In the genomic region with DNA sequence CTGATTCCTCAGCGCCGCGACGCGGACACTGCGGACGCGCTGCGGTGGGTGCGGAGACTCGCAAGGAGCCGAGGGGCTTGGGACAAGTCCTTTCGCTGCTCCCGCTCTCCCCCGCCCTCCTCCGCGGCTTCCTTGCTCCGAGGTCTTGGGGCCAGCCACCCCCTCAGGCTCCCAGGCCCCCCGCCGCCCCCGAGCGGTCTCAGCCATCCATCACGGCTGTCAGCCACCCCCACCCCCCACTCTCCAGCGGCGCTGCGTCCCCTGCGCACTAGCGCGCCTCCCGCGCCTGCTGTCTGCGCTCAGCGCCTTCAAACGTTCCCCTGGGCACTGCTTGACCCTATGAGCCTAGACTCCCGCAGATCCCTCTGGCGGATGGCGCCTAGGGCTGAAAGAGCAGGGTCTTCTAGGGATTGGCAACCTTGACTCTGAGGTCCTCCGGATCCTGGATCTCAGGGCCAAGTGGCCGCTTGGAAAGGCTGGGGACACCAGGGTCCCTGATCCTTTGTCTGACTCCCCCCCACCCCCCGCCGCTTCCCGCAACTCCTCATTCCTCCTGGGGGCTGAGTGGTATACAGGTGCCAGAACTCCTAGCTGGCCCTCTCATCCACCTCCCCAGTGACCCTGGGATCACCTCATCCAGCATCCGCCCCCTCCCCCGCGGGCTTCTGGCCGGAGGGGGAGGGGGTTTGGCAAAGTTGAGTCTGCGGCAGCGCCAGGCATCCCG, we compare ENCODE assay signal across 14 cellular contexts. TPM values are rescaled to one million over a fixed set of nuclear protein-coding genes. Genes with fewer than 3 reads are reported as not detected.
DNase-seq lines count a peak whose midpoint lies in the region; TF ChIP-seq lines count a peak whose summit lies in the region.
"Had no signal": no experiment of that assay in that cellular context is flagged by ENCODE, and none has a peak within 500 bp of the region (broad histone marks: within the 10 kb centered on the region; RNA-seq: fewer than 3 reads in every experiment).

No MANE protein-coding gene starts in this region.

- H3K9me2 ChIP-seq in hepatocyte (replicated peaks; ENCODE audit: insufficient read depth), result no peaks in the 10 kb centered on the region

- H3K4ac ChIP-seq in neuronal stem cell (ENCODE audit: low read length), result no peak overlapping the region

- H2BK12ac ChIP-seq in neuronal stem cell (ENCODE audit: low read length), result no peak overlapping the region

- H3K36me3 ChIP-seq in H7 (replicated peaks; ENCODE audit: control insufficient read depth, insufficient read depth, low read length) (no peaks in the 10 kb centered on the region), neuronal stem cell (replicated peaks in 1 of 2; ENCODE audit: control insufficient read depth in 2 of 2, insufficient read depth in 2 of 2, low read length in 2 of 2) (no peaks in the 10 kb centered on the region), hepatocyte (replicated peaks; ENCODE audit: insufficient read depth, low read depth) (no peaks in the 10 kb centered on the region)

- DNase-seq in NCI-H748 (lab: John Stamatoyannopoulos, UW; ENCODE audit: unreplicated experiment), result peak; percentile 7
- DNase-seq in NCI-H748 treated with DMSO at 0.1 percent for 48 hours (lab: John Stamatoyannopoulos, UW), result no peak
- DNase-seq in H7, result peak; percentile 67
- no peak for DNase-seq in neuronal stem cell (ENCODE audit: low spot score)
- DNase-seq in dermis blood vessel endothelial cell, result no peak
- DNase-seq in hepatocyte (ENCODE audit: low spot score), result no peak
- DNase-seq: Calu3, KBM-7, NCI-H1694 treated with DMSO at 0.1 percent for 48 hours, NCI-H2171, PC-9 had no signal

- no peaks in the 10 kb centered on the region for H3K36me3 Mint-ChIP-seq in brain

- H3K27me3 ChIP-seq in H7 (ENCODE audit: control insufficient read depth, insufficient read depth, low read length), result peaks cover 97% of the 10 kb centered on the region
- peaks cover 11 to 87% (median 82%) of the 10 kb centered on the region in 3 experiments for H3K27me3 ChIP-seq in neuronal stem cell (ENCODE audit: control insufficient read depth in 3 of 3, insufficient read depth in 3 of 3, low read depth in 1 of 3, low read length in 3 of 3)
- H3K27me3 ChIP-seq in hepatocyte, result peaks cover 84% of the 10 kb centered on the region

- H3K9me3 Mint-ChIP-seq in brain, result peaks cover 0 to 3% (median 0%) of the 10 kb centered on the region in 5 experiments

- no peaks in the 10 kb centered on the region for H3K9me3 ChIP-seq in neuronal stem cell (replicated peaks in 1 of 2; ENCODE audit: control insufficient read depth in 2 of 2, insufficient read depth in 1 of 2, low read depth in 1 of 2, low read length in 2 of 2)
- H3K9me3 ChIP-seq in hepatocyte (ENCODE audit: low read depth), result no peaks in the 10 kb centered on the region

- peak overlapping the region; percentile 59 to 88 (median 80) for H3K4me3 Mint-ChIP-seq in brain

- WGBS in neuronal stem cell (ENCODE audit: extremely low coverage in 2 of 2, insufficient read length in 2 of 2, insufficient replicate concordance in 1 of 2), 2 donors, result no CpG with 5 or more reads among the region's 49 CpGs
- WGBS in hepatocyte (ENCODE audit: low lambda C conversion rate, missing lambda C conversion rate), result 35% methylated on average over 19 of the region's 49 CpGs

- no peaks in the 10 kb centered on the region for H3K79me2 ChIP-seq in hepatocyte

- H4K8ac ChIP-seq in neuronal stem cell (ENCODE audit: low read depth, low read length), result no peak overlapping the region

- H2AFZ ChIP-seq in neuronal stem cell (ENCODE audit: low read length) (no peak overlapping the region), hepatocyte (no peak overlapping the region)
- H2AFZ ChIP-seq: PC-9 had no signal

- H3K18ac ChIP-seq in neuronal stem cell (ENCODE audit: low read length), result no peak overlapping the region

- peak overlapping the region in 1 of 5 experiments; percentile 85 for H3K27ac Mint-ChIP-seq in brain

- peaks cover 35% of the 10 kb centered on the region for H3K4me1 Mint-ChIP-seq in brain

- no peak overlapping the region for H2BK15ac ChIP-seq in neuronal stem cell (ENCODE audit: low read length)

- H3K4me1 ChIP-seq in neuronal stem cell (ENCODE audit: control insufficient read depth in 2 of 2, insufficient read depth in 1 of 2, low read depth in 1 of 2, low read length in 2 of 2) (peaks cover 2 to 4% of the 10 kb centered on the region in 2 donors), hepatocyte (ENCODE audit: insufficient read depth) (no peaks in the 10 kb centered on the region)

- no peak overlapping the region for H3K14ac ChIP-seq in neuronal stem cell (ENCODE audit: low read length)

- TF ChIP-seq CTCF in brain (conservative IDR thresholded peaks at IDR 0.05) (no peak), hepatocyte (IDR thresholded peaks at IDR 0.05; ENCODE audit: poor library complexity) (no peak)

- no peak overlapping the region for H2AK5ac ChIP-seq in neuronal stem cell (ENCODE audit: low read depth, low read length)

- H3K9ac ChIP-seq in neuronal stem cell (ENCODE audit: low read depth, low read length, poor library complexity), result no peak overlapping the region

- H3K27me3 Mint-ChIP-seq in brain, result peaks cover 83% of the 10 kb centered on the region

- H2BK120ac ChIP-seq in neuronal stem cell (ENCODE audit: low read depth, low read length), result no peak overlapping the region

- H3K23ac ChIP-seq in neuronal stem cell (ENCODE audit: low read depth, low read length, poor library complexity), result peak overlapping the region; percentile 53

- H3K27ac ChIP-seq in neuronal stem cell (replicated peaks; ENCODE audit: low read length) (no peak overlapping the region), hepatocyte (no peak overlapping the region)
- H3K27ac ChIP-seq: HL-60, PC-9, SK-N-MC had no signal

- H2BK5ac ChIP-seq in neuronal stem cell (ENCODE audit: low read length), result no peak overlapping the region

- H4K20me1 ChIP-seq in hepatocyte (ENCODE audit: insufficient read depth, poor library complexity, severe bottlenecking), result no peaks in the 10 kb centered on the region

- H3K79me1 ChIP-seq in neuronal stem cell (ENCODE audit: low read depth, low read length), result no peaks in the 10 kb centered on the region

- H4K91ac ChIP-seq in neuronal stem cell (ENCODE audit: low read depth, low read length, poor library complexity), result no peak overlapping the region

- H3K4me3 ChIP-seq in H7 (ENCODE audit: insufficient read depth, low read depth, low read length) (no peak overlapping the region), neuronal stem cell (ENCODE audit: low read length in 2 of 2) (no peak overlapping the region), hepatocyte (no peak overlapping the region)
- H3K4me3 ChIP-seq: PC-9, SK-N-MC had no signal

- H3K4me2 ChIP-seq in neuronal stem cell (ENCODE audit: insufficient read depth, low read length, poor library complexity, severe bottlenecking) (no peak overlapping the region), hepatocyte (no peak overlapping the region)
- H3K4me2 ChIP-seq: PC-9 had no signal

RNA-seq across cellular contexts. Expression of a gene that starts 1.4 kb away (rescaled TPM):
- 1.3 and 4.3 TPM in 2 replicates for total RNA-seq in H7 (2014; rRNA removed; shearing (Covaris generic))
- polyA plus RNA-seq in brain (ENCODE audit: insufficient read depth, low read depth, low replicate concordance) (66.5 TPM), hepatocyte (3.1 and 4.3 TPM in 2 replicates)
- 8.5 TPM for polyA plus RNA-seq in neuronal stem cell (2013, experiment 1 of 2)
- 6.5 TPM for polyA plus RNA-seq in neuronal stem cell (2013, experiment 2 of 2)
- total RNA-seq in dermis blood vessel endothelial cell (0.17 and 0.47 TPM in 2 replicates), hepatocyte (0.57 TPM in 1 of 2 replicates, not detected in the other)

RNA-seq across cellular contexts. Expression of a gene that starts 21.7 kb away (rescaled TPM):
- 9.8 and 11.6 TPM in 2 replicates for total RNA-seq in H7 (2014; rRNA removed; shearing (Covaris generic))
- polyA plus RNA-seq in brain (ENCODE audit: insufficient read depth, low read depth, low replicate concordance) (1.8 TPM), hepatocyte (4.8 and 7.7 TPM in 2 replicates)
- polyA plus RNA-seq in neuronal stem cell (2013, experiment 1 of 2), result 0.18 TPM
- 0.18 TPM for polyA plus RNA-seq in neuronal stem cell (2013, experiment 2 of 2)
- total RNA-seq in dermis blood vessel endothelial cell (not detected in 2 replicates), hepatocyte (1.3 and 2.6 TPM in 2 replicates)
- total RNA-seq: Calu3, PC-9 had no signal

RNA-seq across cellular contexts. Expression of a gene that starts 58.4 kb away (rescaled TPM):
- 15.0 and 18.1 TPM in 2 replicates for total RNA-seq in H7 (2014; rRNA removed; shearing (Covaris generic))
- 12.5 TPM for polyA plus RNA-seq in brain (ENCODE audit: insufficient read depth, low read depth, low replicate concordance)
- 7.3 TPM for polyA plus RNA-seq in neuronal stem cell (2013, experiment 1 of 2)
- 7.1 TPM for polyA plus RNA-seq in neuronal stem cell (2013, experiment 2 of 2)
- 14.8 and 17.4 TPM in 2 replicates for total RNA-seq in dermis blood vessel endothelial cell
- 10.8 and 14.9 TPM in 2 replicates for total RNA-seq in hepatocyte
- 12.6 and 23.7 TPM in 2 replicates for polyA plus RNA-seq in hepatocyte

RNA-seq across cellular contexts. Expression of a gene that starts 59.3 kb away (rescaled TPM):
- 8.6 and 12.2 TPM in 2 replicates for total RNA-seq in H7 (2014; rRNA removed; shearing (Covaris generic))
- polyA plus RNA-seq in brain (ENCODE audit: insufficient read depth, low read depth, low replicate concordance) (22.0 TPM), hepatocyte (24.1 and 26.2 TPM in 2 replicates)
- polyA plus RNA-seq in neuronal stem cell (2013, experiment 1 of 2), result 15.5 TPM
- polyA plus RNA-seq in neuronal stem cell (2013, experiment 2 of 2), result 15.9 TPM
- total RNA-seq in dermis blood vessel endothelial cell (16.7 and 18.6 TPM in 2 replicates), hepatocyte (24.0 and 25.6 TPM in 2 replicates)

Comparison
In these comparisons a context has a peak if more than half of its experiments do, and no peak if none do; other contexts are left out.
1. DNase-seq: peak in NCI-H748 (single experiment) and H7 (single experiment); none in NCI-H748 treated with DMSO at 0.1 percent for 48 hours (single experiment), neuronal stem cell (single experiment), dermis blood vessel endothelial cell (single experiment) and hepatocyte (single experiment).